ENCODE assay signal across 14 cellular contexts in genomic region chr22:45270095-45271020, GRCh38. TPM values are rescaled to one million over a fixed set of nuclear protein-coding genes. Genes with fewer than 3 reads are reported as not detected.
DNase-seq lines count a peak whose midpoint lies in the region; ATAC-seq, FAIRE-seq and TF ChIP-seq lines count a peak whose summit lies in the region.
"Had no signal": no experiment of that assay in that cellular context is flagged by ENCODE, and none has a peak within 500 bp of the region (broad histone marks: within the 10 kb centered on the region; RNA-seq: fewer than 3 reads in every experiment).

No MANE protein-coding gene starts in this region.

- no peaks in the 10 kb centered on the region for H3K27me3 ChIP-seq in CD8-positive, alpha-beta T cell (ENCODE audit: insufficient read depth, low read length)
- no peaks in the 10 kb centered on the region for H3K27me3 ChIP-seq in vagina
- H3K27me3 ChIP-seq: adrenal gland had no signal

- no peak for TF ChIP-seq EP300 in A549 (IDR thresholded peaks at IDR 0.05)

- H3K4me3 ChIP-seq in A549 (no peak overlapping the region), vagina (no peak overlapping the region)
- no peak overlapping the region for H3K4me3 ChIP-seq in CD8-positive, alpha-beta T cell (ENCODE audit: low read depth, low read length)

- no peak for TF ChIP-seq CTCF in A549 (IDR thresholded peaks at IDR 0.05)
- no peak for TF ChIP-seq CTCF in CD8-positive, alpha-beta T cell (IDR thresholded peaks at IDR 0.05)
- TF ChIP-seq CTCF in mesothelial cell of epicardium (IDR thresholded peaks at IDR 0.05; ENCODE audit: unreplicated experiment): no peak
- TF ChIP-seq CTCF in vagina (IDR thresholded peaks at IDR 0.05): no peak

- FAIRE-seq in A549 (lab: Jason Lieb, UNC): no peak
- FAIRE-seq: TTC549 had no signal

- POLR2A ChIA-PET in A549 (lab: Yijun Ruan, JAX): interaction anchor here (0.6 kb wide), 1 partner anchor 9 kb away, joined by 3 read pairs; no protein-coding TSS in a partner anchor
- POLR2A ChIA-PET in CD8-positive, alpha-beta T cell (lab: Charles Lee): interaction anchor here (0.6 kb wide), 1 partner anchor 137 kb away, joined by 4 read pairs; no protein-coding TSS in a partner anchor

- H3K27me3 Mint-ChIP-seq in CD8-positive, alpha-beta T cell (ENCODE audit: low read depth): peaks cover 6% of the 10 kb centered on the region
- peaks cover 8% of the 10 kb centered on the region for H3K27me3 Mint-ChIP-seq in activated T-helper 17 cell treated with anti-CD3 and anti-CD28 coated beads, Interleukin-2, amount 50 U/mL, for 72 hours
- no peaks in the 10 kb centered on the region for H3K27me3 Mint-ChIP-seq in mesothelial cell of epicardium (ENCODE audit: low read depth)

- intact Hi-C loops in CD8-positive, alpha-beta T cell (cut with DNase I, micrococcal nuclease): no loop called here
- intact Hi-C loops in vagina (cut with DNase I): loop anchor here (2.0 to 5.0 kb wide), 2 partner anchors 42 to 282 kb away; no protein-coding TSS in a partner anchor

- WGBS in A549 (ENCODE audit: missing lambda C conversion rate): 89% methylated on average over 15 of the region's 16 CpGs

- peak overlapping the region; percentile 94; the same call in 1 of the 3 replicates for H3K4me2 ChIP-seq in A549

- ATAC-seq in A549: no peak
- no peak for ATAC-seq in CD8-positive, alpha-beta T cell
- no peak for ATAC-seq in activated T-helper 17 cell treated with anti-CD3 and anti-CD28 coated beads, Interleukin-2, amount 50 U/mL, for 72 hours (replicated peaks)
- no peak for ATAC-seq in activated naive CD4-positive, alpha-beta T cell treated with anti-CD3 and anti-CD28 coated beads, Interleukin-2, amount 50 U/mL, for 72 hours

- H3K9me3 Mint-ChIP-seq in CD8-positive, alpha-beta T cell: no peaks in the 10 kb centered on the region
- no peaks in the 10 kb centered on the region for H3K9me3 Mint-ChIP-seq in activated T-helper 17 cell treated with anti-CD3 and anti-CD28 coated beads, Interleukin-2, amount 50 U/mL, for 72 hours
- no peaks in the 10 kb centered on the region for H3K9me3 Mint-ChIP-seq in mesothelial cell of epicardium
- no peaks in the 10 kb centered on the region for H3K9me3 Mint-ChIP-seq in activated naive CD4-positive, alpha-beta T cell treated with anti-CD3 and anti-CD28 coated beads, Interleukin-2, amount 50 U/mL, for 72 hours

- H3K27ac ChIP-seq in A549 (no peak overlapping the region), vagina (no peak overlapping the region)
- H3K27ac ChIP-seq in CD8-positive, alpha-beta T cell (ENCODE audit: low read depth, low read length): no peak overlapping the region

- TF ChIP-seq RAD21 in A549 (conservative IDR thresholded peaks at IDR 0.05 in 1 of 2, IDR thresholded peaks at IDR 0.05 in 1 of 2): no peak

- H3K27ac Mint-ChIP-seq in CD8-positive, alpha-beta T cell: no peak overlapping the region
- H3K27ac Mint-ChIP-seq in activated T-helper 17 cell treated with anti-CD3 and anti-CD28 coated beads, Interleukin-2, amount 50 U/mL, for 72 hours: peak overlapping the region; percentile 86
- H3K27ac Mint-ChIP-seq in mesothelial cell of epicardium: no peak overlapping the region
- H3K27ac Mint-ChIP-seq in activated naive CD4-positive, alpha-beta T cell treated with anti-CD3 and anti-CD28 coated beads, Interleukin-2, amount 50 U/mL, for 72 hours: no peak overlapping the region

- H3K36me3 Mint-ChIP-seq in CD8-positive, alpha-beta T cell: no peaks in the 10 kb centered on the region
- no peaks in the 10 kb centered on the region for H3K36me3 Mint-ChIP-seq in activated T-helper 17 cell treated with anti-CD3 and anti-CD28 coated beads, Interleukin-2, amount 50 U/mL, for 72 hours (ENCODE audit: low read depth)
- no peaks in the 10 kb centered on the region for H3K36me3 Mint-ChIP-seq in mesothelial cell of epicardium
- H3K36me3 Mint-ChIP-seq in activated naive CD4-positive, alpha-beta T cell treated with anti-CD3 and anti-CD28 coated beads, Interleukin-2, amount 50 U/mL, for 72 hours: no peaks in the 10 kb centered on the region

- DNase-seq in A549 (ENCODE audit: low read depth in 1 of 2, low spot score in 1 of 2) (no peak), mesothelial cell of epicardium (ENCODE audit: low spot score in 2 of 2, unreplicated experiment in 2 of 2) (no peak), NCI-H524 (lab: John Stamatoyannopoulos, UW) (no peak), DMS153 (lab: John Stamatoyannopoulos, UW) (no peak), vagina (ENCODE audit: extremely low spot score in 2 of 2) (no peak)
- no peak for DNase-seq in CD8-positive, alpha-beta T cell
- no peak for DNase-seq in activated naive CD4-positive, alpha-beta T cell treated with anti-CD3 and anti-CD28 coated beads, Interleukin-2, amount 50 U/mL, for 72 hours (ENCODE audit: low spot score in 2 of 2)
- DNase-seq: adrenal gland; midbrain; NCI-H1694; stimulated activated CD4-positive, alpha-beta T cell treated with anti-CD3 and anti-CD28 coated beads, Interleukin-1b, Interleukin-23, amount 100 ng/mL, for 48 hours had no signal

- TF ChIP-seq POLR2A in A549 (IDR thresholded peaks at IDR 0.05; ENCODE audit: low read length) (no peak), vagina (IDR thresholded peaks at IDR 0.05) (no peak)

- H3K4me3 Mint-ChIP-seq in CD8-positive, alpha-beta T cell: peak overlapping the region; percentile 79
- H3K4me3 Mint-ChIP-seq in activated T-helper 17 cell treated with anti-CD3 and anti-CD28 coated beads, Interleukin-2, amount 50 U/mL, for 72 hours: peak overlapping the region; percentile 72
- H3K4me3 Mint-ChIP-seq in mesothelial cell of epicardium: peak overlapping the region; percentile 70

- H3K36me3 ChIP-seq in CD8-positive, alpha-beta T cell (ENCODE audit: insufficient read depth, low read length): no peaks in the 10 kb centered on the region
- no peaks in the 10 kb centered on the region for H3K36me3 ChIP-seq in vagina
- H3K36me3 ChIP-seq: adrenal gland had no signal

- H3K9me3 ChIP-seq in A549 (no peaks in the 10 kb centered on the region), vagina (no peaks in the 10 kb centered on the region)
- H3K9me3 ChIP-seq in CD8-positive, alpha-beta T cell (ENCODE audit: low read length): no peaks in the 10 kb centered on the region
- H3K9me3 ChIP-seq: adrenal gland had no signal

- H3K4me1 ChIP-seq in A549: peaks cover 4% of the 10 kb centered on the region; the same call in 1 of the 3 replicates
- H3K4me1 ChIP-seq in CD8-positive, alpha-beta T cell (ENCODE audit: insufficient read depth, low read length): peaks cover 10% of the 10 kb centered on the region
- peaks cover 24% of the 10 kb centered on the region for H3K4me1 ChIP-seq in vagina

- H3K4me1 Mint-ChIP-seq in CD8-positive, alpha-beta T cell (ENCODE audit: low read depth): peaks cover 9% of the 10 kb centered on the region
- peaks cover 4% of the 10 kb centered on the region for H3K4me1 Mint-ChIP-seq in activated T-helper 17 cell treated with anti-CD3 and anti-CD28 coated beads, Interleukin-2, amount 50 U/mL, for 72 hours
- peaks cover 24% of the 10 kb centered on the region for H3K4me1 Mint-ChIP-seq in mesothelial cell of epicardium

- CTCF ChIA-PET in A549 (lab: Yijun Ruan, JAX): interaction anchor here (0.6 to 2.1 kb wide), 7 partner anchors 10 to 284 kb away, joined by 3 to 6 read pairs (median 4); no protein-coding TSS in a partner anchor
- CTCF ChIA-PET in CD8-positive, alpha-beta T cell (lab: Charles Lee): interaction anchor here (1.0 to 3.3 kb wide), 2 partner anchors 164 to 167 kb away, joined by 4 to 16 read pairs; no protein-coding TSS in a partner anchor

TF ChIP-seq in A549, 52 proteins besides CTCF, POLR2A, EP300 and RAD21:
- TF ChIP-seq RFX5 (IDR thresholded peaks at IDR 0.05) (no peak), SMC3 (IDR thresholded peaks at IDR 0.05) (no peak), HDAC2 (IDR thresholded peaks at IDR 0.05) (no peak)
TF ChIP-seq in A549: peak in this region for 0.

RNA-seq across cellular contexts. Expression of gene UPK3A, which starts 14.4 kb away (rescaled TPM):
- polyA plus RNA-seq in A549 (2011; rRNA removed): not detected in 2 replicates
- not detected in 2 replicates for polyA plus RNA-seq in A549 (2012; cell fraction: cytosol; rRNA removed)
- polyA plus RNA-seq in A549 (2012; cell fraction: nucleus; rRNA removed): not detected in 2 replicates
- not detected in 3 replicates for polyA plus RNA-seq in A549 (2017; fragmentation: RNase III; extraction: RNeasy Plus Mini Kit Qiagen cat#74134 plus additional on column Dnase treatment)
- polyA minus RNA-seq in A549 (2011; rRNA and poly(A)+ RNA removed): not detected in 2 replicates
- not detected for total RNA-seq in CD8-positive, alpha-beta T cell
- not detected for total RNA-seq in activated T-helper 17 cell treated with anti-CD3 and anti-CD28 coated beads, Interleukin-2, amount 50 U/mL, for 72 hours
- 0.59 to 0.87 TPM (median 0.84 TPM) in 3 replicates for total RNA-seq in mesothelial cell of epicardium
- not detected for total RNA-seq in vagina
- not detected for total RNA-seq in activated naive CD4-positive, alpha-beta T cell treated with anti-CD3 and anti-CD28 coated beads, Interleukin-2, amount 50 U/mL, for 72 hours
- total RNA-seq: adrenal gland, dermis microvascular lymphatic vessel endothelial cell had no signal

RNA-seq across cellular contexts. Expression of gene KIAA0930, which starts 29.7 kb away (rescaled TPM):
- polyA plus RNA-seq in A549 (2011; rRNA removed) (47.7 and 56.0 TPM in 2 replicates), A549 (2017; fragmentation: RNase III; extraction: RNeasy Plus Mini Kit Qiagen cat#74134 plus additional on column Dnase treatment) (51.7 to 60.0 TPM (median 58.1 TPM) in 3 replicates)
- polyA plus RNA-seq in A549 (2012; cell fraction: cytosol; rRNA removed): 83.9 and 94.4 TPM in 2 replicates
- 226 and 234 TPM in 2 replicates for polyA plus RNA-seq in A549 (2012; cell fraction: nucleus; rRNA removed)
- polyA minus RNA-seq in A549 (2011; rRNA and poly(A)+ RNA removed): 35.3 and 44.2 TPM in 2 replicates
- total RNA-seq in CD8-positive, alpha-beta T cell: 10 to 100 TPM in 1 of 2 experiments, 1 to 10 TPM in 1; 6.6 to 11.7 TPM
- 10 to 100 TPM in 1 of 2 donors, 1 to 10 TPM in 1; 8.7 to 24.1 TPM for total RNA-seq in activated T-helper 17 cell treated with anti-CD3 and anti-CD28 coated beads, Interleukin-2, amount 50 U/mL, for 72 hours
- total RNA-seq in mesothelial cell of epicardium (31.1 to 32.1 TPM (median 31.4 TPM) in 3 replicates), vagina (42.5 TPM)
- 10 to 100 TPM; 12.5 to 16.5 TPM for total RNA-seq in activated naive CD4-positive, alpha-beta T cell treated with anti-CD3 and anti-CD28 coated beads, Interleukin-2, amount 50 U/mL, for 72 hours

RNA-seq across cellular contexts. Expression of gene FAM118A, which starts 39.4 kb away (rescaled TPM):
- 15.8 and 16.8 TPM in 2 replicates for polyA plus RNA-seq in A549 (2011; rRNA removed)
- polyA plus RNA-seq in A549 (2012; cell fraction: cytosol; rRNA removed): 10.4 and 12.2 TPM in 2 replicates
- 24.0 and 27.5 TPM in 2 replicates for polyA plus RNA-seq in A549 (2012; cell fraction: nucleus; rRNA removed)
- 16.4 to 18.1 TPM (median 16.6 TPM) in 3 replicates for polyA plus RNA-seq in A549 (2017; fragmentation: RNase III; extraction: RNeasy Plus Mini Kit Qiagen cat#74134 plus additional on column Dnase treatment)
- 7.9 and 14.1 TPM in 2 replicates for polyA minus RNA-seq in A549 (2011; rRNA and poly(A)+ RNA removed)
- total RNA-seq in CD8-positive, alpha-beta T cell: 100 to 1,000 TPM; 194 to 196 TPM
- 10 to 100 TPM; 64.3 to 99.4 TPM for total RNA-seq in activated T-helper 17 cell treated with anti-CD3 and anti-CD28 coated beads, Interleukin-2, amount 50 U/mL, for 72 hours
- total RNA-seq in mesothelial cell of epicardium: 227 to 235 TPM (median 229 TPM) in 3 replicates
- 49.6 TPM for total RNA-seq in vagina
- total RNA-seq in activated naive CD4-positive, alpha-beta T cell treated with anti-CD3 and anti-CD28 coated beads, Interleukin-2, amount 50 U/mL, for 72 hours: 10 to 100 TPM; 59.2 to 79.0 TPM
